ENCODE assay signal across 16 cellular contexts in the genomic region with DNA sequence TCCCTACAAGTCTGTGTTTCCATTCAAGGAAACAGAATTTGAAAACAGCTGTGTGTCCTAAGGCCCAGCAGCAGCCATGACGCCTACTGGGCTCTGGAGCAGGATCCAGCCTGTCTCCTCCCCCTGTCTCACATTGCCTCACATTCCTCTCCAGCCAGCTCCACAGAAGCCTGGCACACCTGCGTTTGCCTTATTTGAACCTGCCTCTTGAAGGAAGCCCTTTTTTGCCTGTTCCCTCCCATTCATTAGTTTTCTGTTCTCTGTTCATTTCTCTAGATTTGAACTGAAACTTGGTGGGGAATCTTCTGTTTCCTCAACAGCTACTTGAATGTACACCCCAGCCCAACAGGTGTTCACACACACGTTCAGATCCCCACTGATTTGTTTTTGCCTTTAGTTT.
DNase-seq lines count a peak whose midpoint lies in the region; ATAC-seq and TF ChIP-seq lines count a peak whose summit lies in the region.
"Had no signal": no experiment of that assay in that cellular context is flagged by ENCODE, and none has a peak within 500 bp of the region (broad histone marks: within the 10 kb centered on the region; RNA-seq: fewer than 3 reads in every experiment).

No MANE protein-coding gene starts in this region.

- H3K4me3 Mint-ChIP-seq in stimulated activated effector memory CD8-positive, alpha-beta T cell treated with anti-CD3 and anti-CD28 coated beads, Interleukin-12 subunit alpha, Interleukin-12 subunit beta, amount 100 ng/mL, for 72 hours: no peak overlapping the region
- H3K4me3 Mint-ChIP-seq: activated CD4-positive, alpha-beta T cell treated with anti-CD3 and anti-CD28 coated beads, Interleukin-2, amount 10 ng/mL, durations not matched to agents 24 days and 14 days; naive thymus-derived CD4-positive, alpha-beta T cell; T-cell had no signal

- TF ChIP-seq EP300 in Ishikawa (IDR thresholded peaks at IDR 0.05; ENCODE audit: borderline replicate concordance): no peak

- DNase-seq in iPS-NIHi7 (ENCODE audit: extremely low spot score) (peak; percentile 33), NCI-H1105 (lab: John Stamatoyannopoulos, UW) (no peak)
- no peak for DNase-seq in stimulated activated effector memory CD8-positive, alpha-beta T cell treated with anti-CD3 and anti-CD28 coated beads, Interleukin-12 subunit alpha, Interleukin-12 subunit beta, amount 100 ng/mL, for 72 hours (ENCODE audit: low spot score in 2 of 2)
- DNase-seq in activated T-cell treated with anti-CD3 and anti-CD28 coated beads, Interleukin-2, amount 50 U/mL, for 1 hour: no peak
- DNase-seq: activated CD4-positive, alpha-beta T cell treated with anti-CD3 and anti-CD28 coated beads, Interleukin-2, amount 10 ng/mL, durations not matched to agents 24 days and 14 days; AML-193; kidney; naive thymus-derived CD4-positive, alpha-beta T cell; NCI-H2171 treated with DMSO at 0.1 percent for 48 hours; right lobe of liver; T-cell had no signal

- H3K9me3 Mint-ChIP-seq in stimulated activated effector memory CD8-positive, alpha-beta T cell treated with anti-CD3 and anti-CD28 coated beads, Interleukin-12 subunit alpha, Interleukin-12 subunit beta, amount 100 ng/mL, for 72 hours: peaks cover 16% of the 10 kb centered on the region
- H3K9me3 Mint-ChIP-seq: activated CD4-positive, alpha-beta T cell treated with anti-CD3 and anti-CD28 coated beads, Interleukin-2, amount 10 ng/mL, durations not matched to agents 24 days and 14 days had no signal

- H3K4me1 Mint-ChIP-seq in stimulated activated effector memory CD8-positive, alpha-beta T cell treated with anti-CD3 and anti-CD28 coated beads, Interleukin-12 subunit alpha, Interleukin-12 subunit beta, amount 100 ng/mL, for 72 hours: no peaks in the 10 kb centered on the region
- H3K4me1 Mint-ChIP-seq: activated CD4-positive, alpha-beta T cell treated with anti-CD3 and anti-CD28 coated beads, Interleukin-2, amount 10 ng/mL, durations not matched to agents 24 days and 14 days; naive thymus-derived CD4-positive, alpha-beta T cell; T-cell had no signal

- H3K27ac Mint-ChIP-seq in stimulated activated effector memory CD8-positive, alpha-beta T cell treated with anti-CD3 and anti-CD28 coated beads, Interleukin-12 subunit alpha, Interleukin-12 subunit beta, amount 100 ng/mL, for 72 hours: no peak overlapping the region
- H3K27ac Mint-ChIP-seq: activated CD4-positive, alpha-beta T cell treated with anti-CD3 and anti-CD28 coated beads, Interleukin-2, amount 10 ng/mL, durations not matched to agents 24 days and 14 days; naive thymus-derived CD4-positive, alpha-beta T cell; T-cell had no signal

- ATAC-seq in GM18868 (IDR thresholded peaks at IDR 0.05; ENCODE audit: unreplicated experiment): peak; percentile 55
- ATAC-seq in GM21723 (IDR thresholded peaks at IDR 0.05; ENCODE audit: unreplicated experiment): peak; percentile 77
- no peak for ATAC-seq in stimulated activated effector memory CD8-positive, alpha-beta T cell treated with anti-CD3 and anti-CD28 coated beads, Interleukin-12 subunit alpha, Interleukin-12 subunit beta, amount 100 ng/mL, for 72 hours
- ATAC-seq in GM18520 (IDR thresholded peaks at IDR 0.05; ENCODE audit: unreplicated experiment): no peak
- ATAC-seq: HCT116; naive thymus-derived CD4-positive, alpha-beta T cell; right lobe of liver; T-cell had no signal

- no peak for TF ChIP-seq RAD21 in Ishikawa (IDR thresholded peaks at IDR 0.05; ENCODE audit: low read depth)

- no peaks in the 10 kb centered on the region for H3K36me3 Mint-ChIP-seq in stimulated activated effector memory CD8-positive, alpha-beta T cell treated with anti-CD3 and anti-CD28 coated beads, Interleukin-12 subunit alpha, Interleukin-12 subunit beta, amount 100 ng/mL, for 72 hours
- H3K36me3 Mint-ChIP-seq: naive thymus-derived CD4-positive, alpha-beta T cell; T-cell had no signal

TF ChIP-seq in Ishikawa, 13 proteins besides CTCF, POLR2A, EP300 and RAD21:
- 0 out of 2 replicates have a peak, but pooled peaks have one; percentile 17 for TF ChIP-seq MAX (IDR thresholded peaks at IDR 0.05)
- TF ChIP-seq EGR1 (IDR thresholded peaks at IDR 0.05): no peak

Comparison
In these comparisons a context has a peak if more than half of its experiments do, and no peak if none do; other contexts are left out.
1. ATAC-seq: peak in GM18868 (single experiment) and GM21723 (single experiment); none in stimulated activated effector memory CD8-positive, alpha-beta T cell treated with anti-CD3 and anti-CD28 coated beads, Interleukin-12 subunit alpha, Interleukin-12 subunit beta, amount 100 ng/mL, for 72 hours (single experiment) and GM18520 (single experiment).